ENCODE assay signal across 31 cellular contexts in the genomic region with DNA sequence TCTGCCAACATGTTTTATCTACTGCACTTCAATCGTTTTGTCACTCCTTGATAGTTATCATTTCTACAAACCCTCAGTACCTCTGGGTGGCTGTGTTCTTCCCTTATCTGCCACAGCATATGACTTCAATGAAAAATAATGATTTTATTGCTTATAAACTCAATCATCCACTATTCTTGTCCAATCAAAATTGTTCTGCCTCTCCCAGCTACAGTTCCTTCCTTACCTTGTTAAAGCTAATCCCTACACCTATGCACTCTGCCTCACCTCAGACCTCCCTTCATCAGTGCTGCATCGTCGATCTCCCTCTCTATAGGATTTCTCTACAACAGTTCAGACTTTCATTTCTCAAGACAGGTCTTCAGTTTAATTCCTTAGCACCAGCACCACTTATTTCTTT.
"Had no signal": no experiment of that assay in that cellular context is flagged by ENCODE, and none has a peak within 500 bp of the region (broad histone marks: within the 10 kb centered on the region; RNA-seq: fewer than 3 reads in every experiment).

No MANE protein-coding gene starts in this region.

- H2AFZ ChIP-seq: parathyroid adenoma had no signal

- H3K4me3 ChIP-seq: ovary, psoas muscle, right lobe of liver, sigmoid colon, smooth muscle cell, spleen, tibial artery, transverse colon, upper lobe of right lung, uterus had no signal

- H3K4me2 ChIP-seq: smooth muscle cell had no signal

- H3K4me1 Mint-ChIP-seq: nephron progenitor cell had no signal

- H3K9me3 ChIP-seq: neutrophil, psoas muscle, right lobe of liver, sigmoid colon, spleen, tibial artery, transverse colon, upper lobe of right lung, uterus had no signal

- ATAC-seq: naive thymus-derived CD8-positive, alpha-beta T cell; natural killer cell treated with Interleukin-12 subunit alpha and Interleukin-12 subunit beta and Interleukin-15 and Interleukin-18, amount 100 ng/mL, for 72 hours; psoas muscle; right cardiac atrium; right lobe of liver; stimulated activated memory B cell treated with anti-CD40 and anti-IgM and Interleukin-4, amounts not matched to agents 10 μg/mL and 1 μg/mL and 100 μg/mL, for 72 hours; stimulated activated naive CD8-positive, alpha-beta T cell treated with anti-CD3 and anti-CD28 coated beads, Interleukin-15, amount 100 ng/mL, for 72 hours; stimulated activated naive CD8-positive, alpha-beta T cell treated with anti-CD3 and anti-CD28 coated beads, Interleukin-15, Interleukin-2, amounts not matched to agents 100 U/mL and 50 U/mL, for 24 hours; upper lobe of right lung had no signal

- H3K27ac ChIP-seq: neutrophil, ovary, parathyroid adenoma, psoas muscle, right lobe of liver, sigmoid colon, spleen, tibial artery, transverse colon, upper lobe of right lung, uterus had no signal

- H3K27me3 Mint-ChIP-seq: naive B cell; naive thymus-derived CD8-positive, alpha-beta T cell; natural killer cell treated with Interleukin-12 subunit alpha and Interleukin-12 subunit beta and Interleukin-15 and Interleukin-18, amount 100 ng/mL, for 72 hours; progenitor cell of endocrine pancreas; stimulated activated memory B cell treated with anti-CD40 and anti-IgM and Interleukin-4, amounts not matched to agents 10 μg/mL and 1 μg/mL and 100 μg/mL, for 72 hours; stimulated activated naive CD8-positive, alpha-beta T cell treated with anti-CD3 and anti-CD28 coated beads, Interleukin-15, amount 100 ng/mL, for 72 hours; type B pancreatic cell had no signal

- H3K27ac Mint-ChIP-seq: natural killer cell treated with Interleukin-12 subunit alpha and Interleukin-12 subunit beta and Interleukin-15 and Interleukin-18, amount 100 ng/mL, for 72 hours; nephron progenitor cell; progenitor cell of endocrine pancreas; stimulated activated memory B cell treated with anti-CD40 and anti-IgM and Interleukin-4, amounts not matched to agents 10 μg/mL and 1 μg/mL and 100 μg/mL, for 72 hours; type B pancreatic cell had no signal

- H3K36me3 ChIP-seq: ovary, right lobe of liver, transverse colon, upper lobe of right lung, uterus had no signal

- H3K9me3 Mint-ChIP-seq: naive thymus-derived CD8-positive, alpha-beta T cell; natural killer cell treated with Interleukin-12 subunit alpha and Interleukin-12 subunit beta and Interleukin-15 and Interleukin-18, amount 100 ng/mL, for 72 hours; type B pancreatic cell had no signal

- H3K9ac ChIP-seq: parathyroid adenoma had no signal

- DNase-seq: naive B cell; naive thymus-derived CD8-positive, alpha-beta T cell; nephron progenitor cell; nucleus accumbens; ovary; psoas muscle; right cardiac atrium; right lobe of liver; sigmoid colon; spleen; stimulated activated CD4-positive, alpha-beta T cell treated with anti-CD3 and anti-CD28 coated beads, Interleukin-12 subunit alpha, Interleukin-12 subunit beta, amount 100 ng/mL, for 4 hours; stimulated activated CD4-positive, alpha-beta T cell treated with anti-CD3 and anti-CD28 coated beads, Interleukin-1b, Interleukin-23, amount 100 ng/mL, for 48 hours; stimulated activated CD4-positive, alpha-beta T cell treated with anti-CD3 and anti-CD28 coated beads, Interleukin-4, amount 100 ng/mL, for 1 hour; stimulated activated CD4-positive, alpha-beta T cell treated with anti-CD3 and anti-CD28 coated beads, Interleukin-4, amount 100 ng/mL, for 4 hours; stimulated activated CD8-positive, alpha-beta memory T cell treated with anti-CD3 and anti-CD28 coated beads, Interleukin-4, amount 100 ng/mL, for 48 hours; stimulated activated naive CD4-positive, alpha-beta T cell; stimulated activated naive CD8-positive, alpha-beta T cell treated with anti-CD3 and anti-CD28 coated beads, Interleukin-15, amount 100 ng/mL, for 72 hours; stimulated activated naive CD8-positive, alpha-beta T cell treated with anti-CD3 and anti-CD28 coated beads, Interleukin-15, Interleukin-2, amounts not matched to agents 100 U/mL and 50 U/mL, for 24 hours; substantia nigra; tibial artery; transverse colon; upper lobe of right lung; uterus had no signal

- H3K27me3 ChIP-seq: neutrophil, ovary, right lobe of liver, sigmoid colon, spleen, tibial artery, transverse colon, upper lobe of right lung, uterus had no signal

- H3K4me1 ChIP-seq: tibial artery, upper lobe of right lung, uterus had no signal

- H3K79me2 ChIP-seq: parathyroid adenoma had no signal

- H3K4me3 Mint-ChIP-seq: naive thymus-derived CD8-positive, alpha-beta T cell; natural killer cell treated with Interleukin-12 subunit alpha and Interleukin-12 subunit beta and Interleukin-15 and Interleukin-18, amount 100 ng/mL, for 72 hours; nephron progenitor cell; neural crest cell; stimulated activated memory B cell treated with anti-CD40 and anti-IgM and Interleukin-4, amounts not matched to agents 10 μg/mL and 1 μg/mL and 100 μg/mL, for 72 hours; stimulated activated naive CD8-positive, alpha-beta T cell treated with anti-CD3 and anti-CD28 coated beads, Interleukin-15, amount 100 ng/mL, for 72 hours; type B pancreatic cell had no signal
